In the genomic region with DNA sequence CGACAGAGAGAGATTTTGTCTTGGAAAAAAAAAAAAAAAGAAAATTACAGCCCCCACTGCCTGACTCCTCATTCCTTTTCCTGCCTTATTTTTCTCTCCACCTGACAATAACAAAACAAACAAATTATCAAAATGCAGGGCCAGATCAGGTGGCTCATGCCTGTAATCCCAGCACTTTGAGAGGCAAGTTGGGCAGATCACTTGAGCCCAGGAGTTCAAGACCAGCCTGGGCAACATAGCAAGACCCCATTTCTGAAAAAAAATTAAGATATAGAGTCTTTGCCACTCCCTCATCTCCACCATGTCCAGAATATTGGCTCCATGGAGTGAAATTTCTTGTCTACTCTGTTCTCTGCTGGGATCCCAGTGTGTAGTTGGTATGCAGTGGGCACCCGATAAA, we compare ENCODE assay signal across 25 cellular contexts.
"Had no signal": no experiment of that assay in that cellular context is flagged by ENCODE, and none has a peak within 500 bp of the region (broad histone marks: within the 10 kb centered on the region; RNA-seq: fewer than 3 reads in every experiment).

No MANE protein-coding gene starts in this region.

- H3K27ac Mint-ChIP-seq: activated naive CD8-positive, alpha-beta T cell treated with anti-CD3 and anti-CD28 coated beads for 36 hours; activated T-helper 2 cell treated with anti-CD3 and anti-CD28 coated beads, Interferon-gamma antibody, Interleukin-2, Interleukin-4, amounts not matched to agents 10 μg/mL and 5 μg/mL and 100 μg/mL, durations not matched to agents 14 hours and 24 hours and 36 hours; T-cell had no signal

- H3K36me3 ChIP-seq: brain microvascular endothelial cell, prostate gland, tibial artery, upper lobe of right lung had no signal

- FAIRE-seq: astrocyte, pancreas had no signal

- H3K27me3 Mint-ChIP-seq: activated naive CD8-positive, alpha-beta T cell treated with anti-CD3 and anti-CD28 coated beads for 36 hours; T-cell had no signal

- H3K27me3 ChIP-seq: brain microvascular endothelial cell, pancreas, suprapubic skin, tibial artery, upper lobe of right lung had no signal

- DNase-seq: activated CD4-positive, alpha-beta T cell treated with anti-CD3 and anti-CD28 coated beads for 4 hours; activated CD4-positive, alpha-beta T cell treated with anti-CD3 and anti-CD28 coated beads, Interleukin-2, amount 50 U/mL, for 4 hours; activated CD8-positive, alpha-beta memory T cell treated with anti-CD3 and anti-CD28 coated beads, Interleukin-2, amount 50 U/mL, for 48 hours; activated naive CD8-positive, alpha-beta T cell treated with anti-CD3 and anti-CD28 coated beads for 36 hours; activated T-cell treated with anti-CD3 and anti-CD28 coated beads, Interleukin-2, amount 50 U/mL, for 48 hours; brain microvascular endothelial cell; cortex of kidney; foreskin fibroblast; head of caudate nucleus; hippocampal formation; mesendoderm; pancreas; stimulated activated CD4-positive, alpha-beta T cell treated with anti-CD3 and anti-CD28 coated beads, Interleukin-1b, Interleukin-23, amount 100 ng/mL, for 48 hours; stimulated activated CD4-positive, alpha-beta T cell treated with anti-CD3 and anti-CD28 coated beads, Interleukin-4, amount 100 ng/mL, for 4 hours; stimulated activated CD8-positive, alpha-beta memory T cell treated with anti-CD3 and anti-CD28 coated beads, Interleukin-4, amount 100 ng/mL, for 48 hours; stimulated activated naive CD4-positive, alpha-beta T cell; T-cell; tibial artery; upper lobe of right lung had no signal

- H3K4me2 ChIP-seq: smooth muscle cell had no signal

- H3K9me3 ChIP-seq: pancreas, prostate gland, suprapubic skin, tibial artery, upper lobe of right lung had no signal

- H3K4me1 ChIP-seq: prostate gland, tibial artery, upper lobe of right lung had no signal

- H3K4me3 ChIP-seq: pancreas, prostate gland, smooth muscle cell, suprapubic skin, tibial artery, upper lobe of right lung had no signal

- H3K4me3 Mint-ChIP-seq: activated naive CD8-positive, alpha-beta T cell treated with anti-CD3 and anti-CD28 coated beads for 36 hours; T-cell had no signal

- H3K9me3 Mint-ChIP-seq: activated naive CD8-positive, alpha-beta T cell treated with anti-CD3 and anti-CD28 coated beads for 36 hours; activated T-helper 2 cell treated with anti-CD3 and anti-CD28 coated beads, Interferon-gamma antibody, Interleukin-2, Interleukin-4, amounts not matched to agents 10 μg/mL and 5 μg/mL and 100 μg/mL, durations not matched to agents 14 hours and 24 hours and 36 hours; T-cell had no signal

- ATAC-seq: esophagus mucosa, pancreas, T-cell, upper lobe of right lung had no signal

- H3K27ac ChIP-seq: brain microvascular endothelial cell, pancreas, prostate gland, suprapubic skin, tibial artery, upper lobe of right lung had no signal
